ENCODE assay signal across 15 cellular contexts in genomic region chr10:35870665-35871310, GRCh38.
A peak's percentile ranks its signal among the peaks of the same experiment; 100 is the strongest.
DNase-seq lines count a peak whose midpoint lies in the region; ATAC-seq and TF ChIP-seq lines count a peak whose summit lies in the region.
"Had no signal": no experiment of that assay in that cellular context is flagged by ENCODE, and none has a peak within 500 bp of the region (broad histone marks: within the 10 kb centered on the region; RNA-seq: fewer than 3 reads in every experiment).

No MANE protein-coding gene starts in this region.

- H3K27me3 Mint-ChIP-seq in glutamatergic neuron (ENCODE audit: unreplicated experiment) = peaks cover 2% of the 10 kb centered on the region
- H3K27me3 Mint-ChIP-seq in effector memory CD8-positive, alpha-beta T cell = no peaks in the 10 kb centered on the region

- no peaks in the 10 kb centered on the region for H3K9me3 Mint-ChIP-seq in glutamatergic neuron (ENCODE audit: unreplicated experiment)
- peaks cover 6 to 7% of the 10 kb centered on the region in 2 donors for H3K9me3 Mint-ChIP-seq in effector memory CD8-positive, alpha-beta T cell

- ATAC-seq in effector memory CD8-positive, alpha-beta T cell (replicated peaks) = no peak

- H3K27ac Mint-ChIP-seq in glutamatergic neuron (ENCODE audit: unreplicated experiment) = peak overlapping the region; percentile 10
- no peak overlapping the region for H3K27ac Mint-ChIP-seq in effector memory CD8-positive, alpha-beta T cell

- H3K4me3 ChIP-seq in HEK293 (ENCODE audit: low read depth, low read length) = no peak overlapping the region
- H3K4me3 ChIP-seq in mammary epithelial cell (replicated peaks in 1 of 3; ENCODE audit: insufficient read depth in 1 of 3, low read depth in 2 of 3, low read length in 3 of 3) = no peak overlapping the region

- intact Hi-C loops in mammary epithelial cell (cut with micrococcal nuclease) = no loop called here

- H3K27me3 ChIP-seq in mammary epithelial cell (ENCODE audit: insufficient read depth, low read length) = no peaks in the 10 kb centered on the region

- H3K4me3 Mint-ChIP-seq in glutamatergic neuron (ENCODE audit: unreplicated experiment) = no peak overlapping the region
- H3K4me3 Mint-ChIP-seq in effector memory CD8-positive, alpha-beta T cell = no peak overlapping the region

- CTCF ChIA-PET in HEK293 (lab: Yijun Ruan, JAX) (no interaction called here), mammary epithelial cell (lab: Charles Lee; ENCODE audit: low non-redundant PET) (no interaction called here)

- H3K79me2 ChIP-seq in mammary epithelial cell (ENCODE audit: insufficient read depth, low read length) = no peaks in the 10 kb centered on the region

- H3K27ac ChIP-seq in HEK293 (ENCODE audit: extremely low read depth, low read depth, low read length) (no peak overlapping the region), mammary epithelial cell (ENCODE audit: insufficient read depth, low read depth, low read length) (no peak overlapping the region)
- H3K27ac ChIP-seq: C4-2B had no signal

- BruUV-seq in mammary epithelial cell (replicated peaks; lab: Mats Ljungman, UMichigan) = no TSS peak

- H3K36me3 Mint-ChIP-seq in glutamatergic neuron (ENCODE audit: unreplicated experiment) = no peaks in the 10 kb centered on the region
- no peaks in the 10 kb centered on the region for H3K36me3 Mint-ChIP-seq in effector memory CD8-positive, alpha-beta T cell (ENCODE audit: insufficient read depth)

- H3K9me3 ChIP-seq in HEK293 (ENCODE audit: control insufficient read depth, insufficient read depth, low read depth, low read length) (no peaks in the 10 kb centered on the region; the same call in 1 of the 2 replicates), mammary epithelial cell (replicated peaks; ENCODE audit: insufficient read depth, low read length) (no peaks in the 10 kb centered on the region)

- no peak for TF ChIP-seq CTCF in HEK293 (tag by site-specific recombination; IDR thresholded peaks at IDR 0.05)
- no peak for TF ChIP-seq CTCF in mammary epithelial cell (conservative IDR thresholded peaks at IDR 0.05 in 1 of 2, IDR thresholded peaks at IDR 0.05 in 1 of 2; ENCODE audit: extremely low read depth in 1 of 2, insufficient read depth in 1 of 2, low read depth in 1 of 2, low read length in 2 of 2)
- TF ChIP-seq CTCF in glutamatergic neuron (IDR thresholded peaks at IDR 0.05; ENCODE audit: partially characterized antibody, unreplicated experiment) = no peak

- DNase-seq in mammary epithelial cell = no peak
- no peak for DNase-seq in glutamatergic neuron
- peak; percentile 36 for DNase-seq in renal cortical epithelial cell (ENCODE audit: low read depth)
- DNase-seq in effector memory CD8-positive, alpha-beta T cell = no peak
- DNase-seq in central memory CD4-positive, alpha-beta T cell = no peak
- no peak for DNase-seq in GM19240 (ENCODE audit: insufficient read length, low spot score)
- no peak for DNase-seq in T1000 (lab: John Stamatoyannopoulos, UW)
- DNase-seq: COR-L47, DMS53, Karpas-422, NCI-H187 treated with DMSO at 0.1 percent for 48 hours, NCI-H446, Right ventricle myocardium superior had no signal

- H3K4me2 ChIP-seq in mammary epithelial cell (ENCODE audit: insufficient read depth, low read depth, low read length) = no peak overlapping the region

- dilution Hi-C loops in mammary epithelial cell (cut with HindIII; ENCODE audit: low sequenced_read_pairs) = no loop called here

- WGBS in mammary epithelial cell (ENCODE audit: low coverage, missing lambda C conversion rate) = 53% methylated on average over 4 of the region's 5 CpGs

- no peaks in the 10 kb centered on the region for H4K20me1 ChIP-seq in mammary epithelial cell (ENCODE audit: insufficient read depth, low read length)

- H2AFZ ChIP-seq in mammary epithelial cell (ENCODE audit: low read depth, low read length) = peak overlapping the region; percentile 56

- POLR2A ChIA-PET in HEK293 (lab: Yijun Ruan, JAX) = no interaction called here

- peaks cover 34% of the 10 kb centered on the region for H3K4me1 Mint-ChIP-seq in glutamatergic neuron (ENCODE audit: low read depth, unreplicated experiment)
- no peaks in the 10 kb centered on the region for H3K4me1 Mint-ChIP-seq in effector memory CD8-positive, alpha-beta T cell (ENCODE audit: low read depth in 2 of 2)

- H3K4me1 ChIP-seq in HEK293 (ENCODE audit: control insufficient read depth, insufficient read depth, low read length) (no peaks in the 10 kb centered on the region), mammary epithelial cell (ENCODE audit: insufficient read depth, low read length) (no peaks in the 10 kb centered on the region)

- in situ Hi-C loops in mammary epithelial cell (cut with MboI; ENCODE audit: low sequenced_read_pairs in 2 of 2) = no loop called here

- no peak overlapping the region for H3K9ac ChIP-seq in mammary epithelial cell (ENCODE audit: insufficient read depth, low read length)

- H3K36me3 ChIP-seq in HEK293 (ENCODE audit: control insufficient read depth in 2 of 2, insufficient read depth in 1 of 2, low read length in 2 of 2) (no peaks in the 10 kb centered on the region), mammary epithelial cell (ENCODE audit: insufficient read depth, low read length) (no peaks in the 10 kb centered on the region)

TF ChIP-seq in HEK293, 187 proteins besides CTCF, POLR2A, EP300 and RAD21:
- TF ChIP-seq ZNF571 (tag by site-specific recombination; IDR thresholded peaks at IDR 0.05) = no peak
- no peak for TF ChIP-seq REST (tag by site-specific recombination; IDR thresholded peaks at IDR 0.05)
- TF ChIP-seq PRDM10 (tag by site-specific recombination; IDR thresholded peaks at IDR 0.05) = 0 out of 2 replicates have a peak, but pooled peaks have one; percentile 11
TF ChIP-seq in HEK293: peak in this region for 1.
